ENCODE assay signal across 1 cellular context in the genomic region with DNA sequence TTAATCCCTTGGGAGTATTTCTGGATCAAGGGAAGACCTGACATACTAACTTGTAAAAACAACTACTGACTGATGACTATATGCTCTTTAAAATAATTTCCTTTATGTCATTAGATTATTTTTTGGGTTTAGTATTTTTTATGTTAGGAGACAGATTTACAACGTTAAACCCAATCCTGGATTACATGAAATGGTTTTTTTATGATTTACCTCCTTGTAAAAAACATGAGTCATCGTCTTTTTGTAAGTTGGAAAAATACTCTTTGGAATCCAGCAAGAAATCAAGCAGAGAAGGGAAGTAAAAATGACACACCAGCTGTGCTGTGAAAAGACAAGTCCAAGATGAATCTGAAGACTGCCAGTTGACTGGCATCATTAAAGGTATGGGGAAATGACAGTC.
TF ChIP-seq lines count a peak whose summit lies in the region.

No MANE protein-coding gene starts in this region.

TF ChIP-seq in SK-N-SH treated with all-trans-retinoic acid at 6 μM for 48 hours, 23 proteins besides CTCF, POLR2A, EP300 and RAD21 (continued from another document):
- TF ChIP-seq TOX (CRISPR knock-in tag; IDR thresholded peaks at IDR 0.05; ENCODE audit: borderline replicate concordance) (no peak), ARNTL (CRISPR knock-in tag; IDR thresholded peaks at IDR 0.05; ENCODE audit: borderline replicate concordance, low read depth) (no peak), ZFP3 (CRISPR knock-in tag; IDR thresholded peaks at IDR 0.05) (no peak), CSDC2 (CRISPR knock-in tag; IDR thresholded peaks at IDR 0.05) (no peak), OSR1 (CRISPR knock-in tag; IDR thresholded peaks at IDR 0.05) (no peak), RARB (CRISPR knock-in tag; IDR thresholded peaks at IDR 0.05) (no peak), ZNF565 (CRISPR knock-in tag; conservative IDR thresholded peaks at IDR 0.05; ENCODE audit: low read depth) (no peak), BACH2 (CRISPR knock-in tag; IDR thresholded peaks at IDR 0.05; ENCODE audit: borderline replicate concordance) (no peak)
- TF ChIP-seq, protein P1, sequence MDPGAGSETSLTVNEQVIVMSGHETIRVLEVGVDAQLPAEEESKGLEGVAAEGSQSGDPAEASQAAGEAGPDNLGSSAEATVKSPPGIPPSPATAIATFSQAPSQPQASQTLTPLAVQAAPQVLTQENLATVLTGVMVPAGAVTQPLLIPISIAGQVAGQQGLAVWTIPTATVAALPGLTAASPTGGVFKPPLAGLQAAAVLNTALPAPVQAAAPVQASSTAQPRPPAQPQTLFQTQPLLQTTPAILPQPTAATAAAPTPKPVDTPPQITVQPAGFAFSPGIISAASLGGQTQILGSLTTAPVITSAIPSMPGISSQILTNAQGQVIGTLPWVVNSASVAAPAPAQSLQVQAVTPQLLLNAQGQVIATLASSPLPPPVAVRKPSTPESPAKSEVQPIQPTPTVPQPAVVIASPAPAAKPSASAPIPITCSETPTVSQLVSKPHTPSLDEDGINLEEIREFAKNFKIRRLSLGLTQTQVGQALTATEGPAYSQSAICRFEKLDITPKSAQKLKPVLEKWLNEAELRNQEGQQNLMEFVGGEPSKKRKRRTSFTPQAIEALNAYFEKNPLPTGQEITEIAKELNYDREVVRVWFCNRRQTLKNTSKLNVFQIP (CRISPR knock-in tag; IDR thresholded peaks at IDR 0.05; ENCODE audit: borderline replicate concordance, low read depth): no peak
- TF ChIP-seq, protein P2, sequence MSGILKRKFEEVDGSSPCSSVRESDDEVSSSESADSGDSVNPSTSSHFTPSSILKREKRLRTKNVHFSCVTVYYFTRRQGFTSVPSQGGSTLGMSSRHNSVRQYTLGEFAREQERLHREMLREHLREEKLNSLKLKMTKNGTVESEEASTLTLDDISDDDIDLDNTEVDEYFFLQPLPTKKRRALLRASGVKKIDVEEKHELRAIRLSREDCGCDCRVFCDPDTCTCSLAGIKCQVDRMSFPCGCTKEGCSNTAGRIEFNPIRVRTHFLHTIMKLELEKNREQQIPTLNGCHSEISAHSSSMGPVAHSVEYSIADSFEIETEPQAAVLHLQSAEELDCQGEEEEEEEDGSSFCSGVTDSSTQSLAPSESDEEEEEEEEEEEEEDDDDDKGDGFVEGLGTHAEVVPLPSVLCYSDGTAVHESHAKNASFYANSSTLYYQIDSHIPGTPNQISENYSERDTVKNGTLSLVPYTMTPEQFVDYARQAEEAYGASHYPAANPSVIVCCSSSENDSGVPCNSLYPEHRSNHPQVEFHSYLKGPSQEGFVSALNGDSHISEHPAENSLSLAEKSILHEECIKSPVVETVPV (CRISPR knock-in tag; IDR thresholded peaks at IDR 0.05): no peak
